8 cellular contexts compared by ENCODE assay signal in the genomic region with DNA sequence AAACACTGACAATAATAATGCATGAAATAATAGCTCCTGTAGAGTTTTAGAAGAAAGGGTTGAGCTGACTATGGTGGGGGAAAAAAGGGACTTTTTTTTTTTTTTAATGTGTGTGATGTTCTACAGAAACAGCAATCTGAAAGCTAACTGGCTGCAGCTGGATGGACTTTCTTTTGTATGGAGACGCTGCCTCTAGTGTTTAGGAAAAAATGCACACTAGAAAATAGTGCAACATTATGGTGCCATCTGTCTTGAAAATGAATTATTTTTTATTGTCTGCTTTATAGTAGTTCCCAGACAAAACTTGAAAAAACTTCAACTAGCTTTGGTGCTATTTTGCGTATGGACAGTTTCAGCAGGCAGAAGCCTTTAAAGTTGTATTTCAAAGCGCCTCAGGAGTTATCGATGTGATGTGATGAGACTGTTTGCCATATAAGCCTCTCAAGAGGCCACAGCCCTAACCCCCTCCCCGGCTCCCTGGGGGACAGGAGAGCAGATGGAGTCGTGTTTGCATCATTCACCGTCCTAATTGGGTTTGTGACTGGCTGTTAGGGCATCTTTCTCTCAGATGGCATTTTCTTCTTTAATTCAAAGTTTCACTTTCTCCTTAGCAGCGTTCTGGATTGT.
DNase-seq lines count a peak whose midpoint lies in the region; ATAC-seq and TF ChIP-seq lines count a peak whose summit lies in the region.

No MANE protein-coding gene starts in this region.

- TF ChIP-seq CTCF in fibroblast of villous mesenchyme (IDR thresholded peaks at IDR 0.05; ENCODE audit: insufficient read depth, low read depth, low read length): peak; percentile 52

- ATAC-seq in HG02571 (IDR thresholded peaks at IDR 0.05; ENCODE audit: unreplicated experiment) (no peak), GM18907 (IDR thresholded peaks at IDR 0.05; ENCODE audit: unreplicated experiment) (no peak)

- peak overlapping the region; percentile 51 for H3K4me3 ChIP-seq in fibroblast of villous mesenchyme (ENCODE audit: low read depth, low read length)

- DNase-seq in NCI-H146 (lab: John Stamatoyannopoulos, UW) (peak; percentile 36), NCI-H146 treated with DMSO at 0.1 percent for 48 hours (lab: John Stamatoyannopoulos, UW; ENCODE audit: unreplicated experiment) (no peak), RPMI8226 (peak; percentile 50), fibroblast of villous mesenchyme (ENCODE audit: low read depth) (peak; percentile 69), renal cortical epithelial cell (ENCODE audit: low read depth) (peak; percentile 38), KG1 (lab: John Stamatoyannopoulos, UW) (no peak)

Comparison
In these comparisons a context has a peak if more than half of its experiments do, and no peak if none do; other contexts are left out.
1. DNase-seq: peak in NCI-H146 (single experiment), RPMI8226 (single experiment), fibroblast of villous mesenchyme (single experiment) and renal cortical epithelial cell (single experiment); none in NCI-H146 treated with DMSO at 0.1 percent for 48 hours (single experiment) and KG1 (single experiment).